10 cellular contexts compared by ENCODE assay signal in the genomic region with DNA sequence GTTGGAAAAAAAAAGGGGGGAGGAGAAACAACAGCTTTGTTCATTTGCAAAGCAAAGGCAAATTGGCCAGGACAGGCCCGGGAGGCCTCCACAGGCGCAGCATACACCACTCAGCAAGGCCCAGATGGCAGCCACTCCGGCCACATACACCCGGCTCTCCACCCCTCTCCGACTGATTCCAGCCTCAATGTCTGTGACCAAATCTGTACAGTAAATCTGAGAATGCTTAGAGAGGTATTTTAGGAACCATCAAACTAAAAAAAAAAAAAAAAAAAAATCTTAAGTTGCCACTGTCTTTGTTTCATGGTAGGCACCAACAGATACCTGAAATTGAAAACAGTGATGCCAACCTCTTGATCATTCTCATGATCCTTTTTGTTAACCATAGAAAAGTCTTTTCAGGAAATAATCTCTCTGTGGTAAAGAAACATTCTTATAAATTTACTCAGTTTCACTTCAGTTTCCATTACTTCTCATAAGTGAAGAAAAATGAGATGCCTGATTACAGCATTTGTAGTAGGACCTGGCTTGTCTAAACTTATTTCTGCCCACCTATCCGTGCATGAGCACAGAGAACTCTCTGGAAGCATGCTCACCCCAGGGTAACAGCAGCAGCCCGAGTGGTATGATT. TPM values are rescaled to one million over a fixed set of nuclear protein-coding genes. Genes with fewer than 3 reads are reported as not detected.
DNase-seq lines count a peak whose midpoint lies in the region; ATAC-seq and TF ChIP-seq lines count a peak whose summit lies in the region.
"Had no signal": no experiment of that assay in that cellular context is flagged by ENCODE, and none has a peak within 500 bp of the region (broad histone marks: within the 10 kb centered on the region; RNA-seq: fewer than 3 reads in every experiment).

No MANE protein-coding gene starts in this region.

- H3K27me3 Mint-ChIP-seq in natural killer cell treated with Interleukin-12 subunit alpha and Interleukin-12 subunit beta and Interleukin-15 and Interleukin-18, amount 100 ng/mL, for 72 hours: no peaks in the 10 kb centered on the region

- peak overlapping the region; percentile 39 to 85 for H3K27ac Mint-ChIP-seq in natural killer cell treated with Interleukin-12 subunit alpha and Interleukin-12 subunit beta and Interleukin-15 and Interleukin-18, amount 100 ng/mL, for 72 hours

- peaks cover 80% of the 10 kb centered on the region for H3K27me3 ChIP-seq in OCI-LY3 (ENCODE audit: low read depth, low read length)
- H3K27me3 ChIP-seq: suprapubic skin had no signal

- 0 out of 2 replicates have a peak overlapping the region, but pooled peaks have one; percentile 10 for H3K4me3 ChIP-seq in OCI-LY3 (ENCODE audit: low read length)
- H3K4me3 ChIP-seq: SK-N-MC, suprapubic skin had no signal

- H3K9me3 ChIP-seq in OCI-LY3 (ENCODE audit: insufficient read depth, low read length): no peaks in the 10 kb centered on the region
- H3K9me3 ChIP-seq: suprapubic skin had no signal

- peak overlapping the region; percentile 54 for H3K4me2 ChIP-seq in OCI-LY3 (ENCODE audit: low read length)

- TF ChIP-seq CTCF in OCI-LY3 (IDR thresholded peaks at IDR 0.05; ENCODE audit: low read depth, low read length): no peak

- no peak overlapping the region for H3K27ac ChIP-seq in OCI-LY3 (ENCODE audit: low read length)
- H3K27ac ChIP-seq: SK-N-MC, suprapubic skin had no signal

- no peak overlapping the region for H3K9ac ChIP-seq in OCI-LY3 (ENCODE audit: low read length)

- H3K79me2 ChIP-seq in OCI-LY3 (ENCODE audit: low read length): no peaks in the 10 kb centered on the region

- ATAC-seq in GM18511 (IDR thresholded peaks at IDR 0.05; ENCODE audit: unreplicated experiment) (peak; percentile 78), GM21723 (IDR thresholded peaks at IDR 0.05; ENCODE audit: unreplicated experiment) (peak; percentile 61)
- ATAC-seq in natural killer cell treated with Interleukin-12 subunit alpha and Interleukin-12 subunit beta and Interleukin-15 and Interleukin-18, amount 100 ng/mL, for 72 hours: no peak

- H2AFZ ChIP-seq in OCI-LY3 (ENCODE audit: low read depth, low read length): no peak overlapping the region

- H3K36me3 ChIP-seq in OCI-LY3 (replicated peaks; ENCODE audit: low read depth, low read length): no peaks in the 10 kb centered on the region
- H3K36me3 ChIP-seq: suprapubic skin had no signal

- DNase-seq in natural killer cell treated with Interleukin-12 subunit alpha and Interleukin-12 subunit beta and Interleukin-15 and Interleukin-18, amount 100 ng/mL, for 72 hours (ENCODE audit: low spot score): no peak
- DNase-seq in occipital lobe (lab: John Stamatoyannopoulos, UW) (no peak), mesenteric fat pad (ENCODE audit: low spot score) (no peak), NCI-H187 (lab: John Stamatoyannopoulos, UW) (no peak), GF-D8 (lab: John Stamatoyannopoulos, UW) (no peak)

- H3K4me1 Mint-ChIP-seq in natural killer cell treated with Interleukin-12 subunit alpha and Interleukin-12 subunit beta and Interleukin-15 and Interleukin-18, amount 100 ng/mL, for 72 hours (ENCODE audit: low read depth in 2 of 2): peaks cover 77 to 91% of the 10 kb centered on the region in 2 donors

- H4K20me1 ChIP-seq in OCI-LY3 (ENCODE audit: insufficient read depth, low read length): peaks cover 18% of the 10 kb centered on the region

- no peaks in the 10 kb centered on the region for H3K36me3 Mint-ChIP-seq in natural killer cell treated with Interleukin-12 subunit alpha and Interleukin-12 subunit beta and Interleukin-15 and Interleukin-18, amount 100 ng/mL, for 72 hours

- H3K4me1 ChIP-seq in OCI-LY3 (ENCODE audit: low read length): peaks cover 27% of the 10 kb centered on the region

- peak overlapping the region; percentile 42 for H3K4me3 Mint-ChIP-seq in natural killer cell treated with Interleukin-12 subunit alpha and Interleukin-12 subunit beta and Interleukin-15 and Interleukin-18, amount 100 ng/mL, for 72 hours

- H3K9me3 Mint-ChIP-seq in natural killer cell treated with Interleukin-12 subunit alpha and Interleukin-12 subunit beta and Interleukin-15 and Interleukin-18, amount 100 ng/mL, for 72 hours: no peaks in the 10 kb centered on the region

RNA-seq across cellular contexts. Expression of a gene that starts 20.2 kb away (rescaled TPM):
- total RNA-seq in natural killer cell treated with Interleukin-12 subunit alpha and Interleukin-12 subunit beta and Interleukin-15 and Interleukin-18, amount 100 ng/mL, for 72 hours: 10 to 100 TPM; 42.6 to 46.9 TPM
- 15.3 TPM for total RNA-seq in occipital lobe
- total RNA-seq in mesenteric fat pad: 27.5 TPM

RNA-seq across cellular contexts. Expression of a gene that starts 40.4 kb away (rescaled TPM):
- total RNA-seq in natural killer cell treated with Interleukin-12 subunit alpha and Interleukin-12 subunit beta and Interleukin-15 and Interleukin-18, amount 100 ng/mL, for 72 hours: 10 to 100 TPM; 14.8 to 48.9 TPM
- total RNA-seq in occipital lobe: 70.0 TPM
- total RNA-seq in mesenteric fat pad: 30.2 TPM

Comparison
In these comparisons a context has a peak if more than half of its experiments do, and no peak if none do; other contexts are left out.
1. ATAC-seq: peak in GM18511 (single experiment) and GM21723 (single experiment); none in natural killer cell treated with Interleukin-12 subunit alpha and Interleukin-12 subunit beta and Interleukin-15 and Interleukin-18, amount 100 ng/mL, for 72 hours (0 of 2).